In genomic region chrX:78517124-78517523, GRCh38 we compare ENCODE assay signal across 8 cellular contexts.
DNase-seq lines count a peak whose midpoint lies in the region; ATAC-seq and TF ChIP-seq lines count a peak whose summit lies in the region.

No MANE protein-coding gene starts in this region.

- TF ChIP-seq CTCF in omental fat pad (IDR thresholded peaks at IDR 0.05), result no peak

- DNase-seq in activated effector memory CD4-positive, alpha-beta T cell treated with Interleukin-2 at 50 U/mL for 16 hours, result peak; percentile 22
- DNase-seq in stimulated activated CD8-positive, alpha-beta memory T cell treated with anti-CD3 and anti-CD28 coated beads, Interleukin-15, amount 100 ng/mL, for 4 hours (ENCODE audit: low read depth in 2 of 2), result peak; percentile 4 to 36
- DNase-seq in SIG-M5 (lab: John Stamatoyannopoulos, UW), result no peak
- DNase-seq in posterior vena cava (ENCODE audit: low spot score), result no peak
- no peak for DNase-seq in omental fat pad (ENCODE audit: low spot score)
- DNase-seq in GF-D8 (lab: John Stamatoyannopoulos, UW), result no peak

- intact Hi-C loops in posterior vena cava (cut with DNase I), result no loop called here

- ATAC-seq in GM19452 (IDR thresholded peaks at IDR 0.05; ENCODE audit: unreplicated experiment), result peak; percentile 84
- ATAC-seq in HG03520 (IDR thresholded peaks at IDR 0.05; ENCODE audit: unreplicated experiment), result peak; percentile 69
- ATAC-seq in omental fat pad (ENCODE audit: low FRiP score), result no peak

Comparison
In these comparisons a context has a peak if more than half of its experiments do, and no peak if none do; other contexts are left out.
1. DNase-seq: peak in activated effector memory CD4-positive, alpha-beta T cell treated with Interleukin-2 at 50 U/mL for 16 hours (single experiment) and stimulated activated CD8-positive, alpha-beta memory T cell treated with anti-CD3 and anti-CD28 coated beads, Interleukin-15, amount 100 ng/mL, for 4 hours (2 of 2); none in SIG-M5 (single experiment), posterior vena cava (single experiment), omental fat pad (single experiment) and GF-D8 (single experiment).